8 cellular contexts compared by ENCODE assay signal in the genomic region with DNA sequence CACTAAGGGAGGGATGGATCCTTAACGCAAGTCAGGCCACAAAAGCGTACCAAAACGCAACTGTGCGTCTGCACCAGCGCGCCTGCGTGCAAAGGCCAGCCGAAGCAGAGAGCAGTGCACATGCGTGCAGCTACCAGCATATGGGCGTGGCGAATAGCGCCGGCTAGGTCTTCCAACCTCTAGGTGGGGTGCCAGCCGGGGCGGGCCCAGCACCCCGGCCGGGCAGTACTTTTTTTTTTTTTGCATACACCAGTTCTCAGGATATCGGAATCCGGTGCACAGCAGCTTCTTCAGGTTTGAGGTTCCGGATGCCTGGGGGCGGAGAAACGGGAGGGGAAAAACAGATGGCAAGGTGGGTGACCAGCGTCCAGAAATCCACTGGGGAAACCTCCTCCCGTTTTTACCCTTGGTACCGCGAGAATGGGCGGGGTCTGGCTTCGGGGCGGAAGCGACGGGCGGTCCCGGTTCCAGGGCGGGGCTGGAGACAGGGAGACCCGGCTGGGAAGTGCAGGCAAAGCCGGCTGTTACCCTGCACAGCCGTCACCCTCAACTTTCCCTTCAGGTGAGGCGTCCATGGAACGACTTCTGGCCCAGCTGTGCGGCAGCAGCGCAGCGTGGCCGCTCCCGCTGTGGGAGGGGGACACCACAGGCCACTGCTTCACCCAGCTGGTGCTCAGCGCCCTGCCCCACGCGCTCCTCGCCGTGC. TPM values are rescaled to one million over a fixed set of nuclear protein-coding genes. Genes with fewer than 3 reads are reported as not detected.
A peak's percentile ranks its signal among the peaks of the same experiment; 100 is the strongest.
DNase-seq lines count a peak whose midpoint lies in the region; ATAC-seq and TF ChIP-seq lines count a peak whose summit lies in the region.

ABCC10 (plus strand) TSS at position 136 of the 706 bp plus-strand sequence; CDS start at position 574, 438 bp downstream.

- peak within 1 kb of the TSS; percentile 88 to 99 (median 98) for H3K27ac Mint-ChIP-seq in CD4-positive, alpha-beta memory T cell
- H3K27ac Mint-ChIP-seq in activated CD4-positive, alpha-beta memory T cell treated with anti-CD3 and anti-CD28 coated beads for 36 hours, result peak within 1 kb of the TSS; percentile 96

- intact Hi-C loops in CD4-positive, alpha-beta memory T cell (cut with micrococcal nuclease), result loop anchor here (1.0 to 2.0 kb wide), 7 partner anchors 28 to 499 kb away; partner anchors contain the start of genes CNPY3, DLK2, GTPBP2 and TJAP1
- intact Hi-C loops in activated CD4-positive, alpha-beta memory T cell treated with anti-CD3 and anti-CD28 coated beads for 36 hours (cut with micrococcal nuclease), result loop anchor here (1.0 to 5.0 kb wide), 4 partner anchors 27 to 415 kb away; partner anchors contain the start of genes DLK2, KLHDC3 and MEA1
- intact Hi-C loops in right lobe of liver (cut with DNase I), result no loop called here

- CTCF ChIA-PET in CD4-positive, alpha-beta memory T cell (lab: Charles Lee; ENCODE audit: partially characterized antibody), result interaction anchor here (0.6 to 1.6 kb wide), 11 partner anchors 9 to 1640 kb away, joined by 3 to 7 read pairs (median 3); partner anchors contain the start of gene TOMM6
- CTCF ChIA-PET in activated CD4-positive, alpha-beta memory T cell treated with anti-CD3 and anti-CD28 coated beads for 36 hours (lab: Charles Lee), result interaction anchor here (0.5 to 1.7 kb wide), 13 partner anchors 9 to 198 kb away, joined by 3 to 8 read pairs (median 3); partner anchors contain the start of genes DNPH1, POLR1C and ZNF318

- H3K4me1 ChIP-seq in CD4-positive, alpha-beta memory T cell (ENCODE audit: insufficient read depth, low read length), result peaks cover 30% of the 10 kb centered on the region
- peaks cover 11 to 20% of the 10 kb centered on the region in 2 donors for H3K4me1 ChIP-seq in duodenal mucosa (ENCODE audit: control insufficient read depth in 1 of 2, insufficient read depth in 2 of 2, low read length in 2 of 2)
- H3K4me1 ChIP-seq in right lobe of liver, result peaks cover 0 to 18% (median 5%) of the 10 kb centered on the region in 4 donors

- H3K27me3 ChIP-seq in CD4-positive, alpha-beta memory T cell (ENCODE audit: insufficient read depth, low read length), result no peaks in the 10 kb centered on the region
- H3K27me3 ChIP-seq in duodenal mucosa (ENCODE audit: control insufficient read depth in 1 of 2, insufficient read depth in 2 of 2, low read length in 2 of 2) (no peaks in the 10 kb centered on the region), right lobe of liver (no peaks in the 10 kb centered on the region)

- ATAC-seq in GM19438 (IDR thresholded peaks at IDR 0.05; ENCODE audit: low read depth, unreplicated experiment), result peak; percentile 94
- peak; percentile 71 for ATAC-seq in HG03575 (IDR thresholded peaks at IDR 0.05; ENCODE audit: extremely low read depth, insufficient number of reproducible peaks, low FRiP score, unreplicated experiment)
- peak; percentile 96 to 99 (median 98) for ATAC-seq in right lobe of liver

- peaks cover 6% of the 10 kb centered on the region for H3K36me3 ChIP-seq in CD4-positive, alpha-beta memory T cell (ENCODE audit: insufficient read depth, low read length)
- H3K36me3 ChIP-seq in duodenal mucosa (ENCODE audit: control insufficient read depth in 1 of 2, insufficient read depth in 2 of 2, low read length in 2 of 2) (peaks cover 9% of the 10 kb centered on the region in 2 donors), right lobe of liver (no peaks in the 10 kb centered on the region)

- peak; percentile 32 to 47 (median 44) for TF ChIP-seq CTCF in right lobe of liver (IDR thresholded peaks at IDR 0.05)

- H3K9me3 Mint-ChIP-seq in CD4-positive, alpha-beta memory T cell, result no peaks in the 10 kb centered on the region
- no peaks in the 10 kb centered on the region for H3K9me3 Mint-ChIP-seq in activated CD4-positive, alpha-beta memory T cell treated with anti-CD3 and anti-CD28 coated beads for 36 hours

- H3K9me3 ChIP-seq in CD4-positive, alpha-beta memory T cell (ENCODE audit: control insufficient read depth in 1 of 2, low read length in 2 of 2), result no peaks in the 10 kb centered on the region
- H3K9me3 ChIP-seq in duodenal mucosa (ENCODE audit: control insufficient read depth in 1 of 2, low read length in 2 of 2) (no peaks in the 10 kb centered on the region), right lobe of liver (no peaks in the 10 kb centered on the region)

- H3K4me3 ChIP-seq in CD4-positive, alpha-beta memory T cell (ENCODE audit: low read length in 2 of 2), result peak within 1 kb of the TSS; percentile 70 to 95
- peak within 1 kb of the TSS; percentile 90 to 93 for H3K4me3 ChIP-seq in duodenal mucosa (ENCODE audit: low read depth in 1 of 2, low read length in 2 of 2)
- peak within 1 kb of the TSS; percentile 81 to 97 (median 90) for H3K4me3 ChIP-seq in right lobe of liver

- H3K4me1 Mint-ChIP-seq in CD4-positive, alpha-beta memory T cell, result peaks cover 20 to 28% (median 24%) of the 10 kb centered on the region in 4 donors
- peaks cover 17% of the 10 kb centered on the region for H3K4me1 Mint-ChIP-seq in activated CD4-positive, alpha-beta memory T cell treated with anti-CD3 and anti-CD28 coated beads for 36 hours (ENCODE audit: low read depth)

- H3K4me3 Mint-ChIP-seq in CD4-positive, alpha-beta memory T cell, result peak within 1 kb of the TSS; percentile 92 to 98 (median 96)
- peak within 1 kb of the TSS; percentile 95 for H3K4me3 Mint-ChIP-seq in activated CD4-positive, alpha-beta memory T cell treated with anti-CD3 and anti-CD28 coated beads for 36 hours

- H3K9ac ChIP-seq in duodenal mucosa (ENCODE audit: low read depth in 1 of 2, low read length in 2 of 2), result peak within 1 kb of the TSS; percentile 91 to 99

- DNase-seq in CD4-positive, alpha-beta memory T cell, result peak; percentile 93 to 97 (median 95)
- DNase-seq in NCI-H82 treated with DMSO at 0.1 percent for 48 hours (lab: John Stamatoyannopoulos, UW; ENCODE audit: unreplicated experiment) (peak; percentile 92), right lobe of liver (peak; percentile 95 to 96 (median 96))
- peak; percentile 97 for DNase-seq in activated CD4-positive, alpha-beta memory T cell treated with anti-CD3 and anti-CD28 coated beads for 36 hours
- DNase-seq in stimulated activated CD4-positive, alpha-beta T cell treated with anti-CD3 and anti-CD28 coated beads, Interleukin-4, amount 100 ng/mL, for 4 hours, result peak; percentile 89 to 93

- TF ChIP-seq POLR2A in right lobe of liver (IDR thresholded peaks at IDR 0.05), result peak; percentile 72

- no peaks in the 10 kb centered on the region for H3K27me3 Mint-ChIP-seq in CD4-positive, alpha-beta memory T cell
- H3K27me3 Mint-ChIP-seq in activated CD4-positive, alpha-beta memory T cell treated with anti-CD3 and anti-CD28 coated beads for 36 hours, result no peaks in the 10 kb centered on the region

- POLR2A ChIA-PET in CD4-positive, alpha-beta memory T cell (lab: Charles Lee; ENCODE audit: partially characterized antibody), result interaction anchor here (0.6 to 3.0 kb wide), 27 partner anchors 9 to 645 kb away, joined by 3 to 32 read pairs (median 6); partner anchors contain the start of genes CNPY3, CRIP3, CUL7 and DLK2
- POLR2A ChIA-PET in activated CD4-positive, alpha-beta memory T cell treated with anti-CD3 and anti-CD28 coated beads for 36 hours (lab: Charles Lee), result interaction anchor here (0.6 to 1.3 kb wide), 6 partner anchors 9 to 449 kb away, joined by 3 to 8 read pairs (median 4); partner anchors contain the start of genes PEX6 and ZNF318

- H3K27ac ChIP-seq in CD4-positive, alpha-beta memory T cell (ENCODE audit: low read depth, low read length), result peak within 1 kb of the TSS; percentile 79
- H3K27ac ChIP-seq in duodenal mucosa (ENCODE audit: low read depth, low read length) (peak within 1 kb of the TSS; percentile 91), right lobe of liver (peak within 1 kb of the TSS; percentile 38 to 82 (median 71))

- 0% methylated on average over 7 of the region's 49 CpGs for WGBS in right lobe of liver (ENCODE audit: insufficient coverage, low coverage, low lambda C conversion rate, missing lambda C conversion rate)

- peaks cover 0 to 14% of the 10 kb centered on the region in 2 donors for H3K36me3 Mint-ChIP-seq in CD4-positive, alpha-beta memory T cell
- peaks cover 3% of the 10 kb centered on the region for H3K36me3 Mint-ChIP-seq in activated CD4-positive, alpha-beta memory T cell treated with anti-CD3 and anti-CD28 coated beads for 36 hours

RNA-seq across cellular contexts. Expression of gene ABCC10, which starts in this region (rescaled TPM):
- 10 to 100 TPM; 69.9 to 80.0 TPM for total RNA-seq in CD4-positive, alpha-beta memory T cell
- 10 to 100 TPM; 11.4 to 25.0 TPM for polyA plus RNA-seq in CD4-positive, alpha-beta memory T cell
- 10 to 100 TPM; 27.2 to 31.9 TPM for total RNA-seq in activated CD4-positive, alpha-beta memory T cell treated with anti-CD3 and anti-CD28 coated beads for 36 hours
- total RNA-seq in right lobe of liver, result 10 to 100 TPM in 1 of 6 experiments, 1 to 10 TPM in 5; 5.8 to 10.7 (median 7.5) TPM

Comparison
In these comparisons a context has a peak if more than half of its experiments do, and no peak if none do; other contexts are left out.
1. Peak in every context shown above with its lines: DNase-seq, ATAC-seq, H3K4me3 ChIP-seq and H3K27ac ChIP-seq.
2. intact Hi-C loops: an anchor here in CD4-positive, alpha-beta memory T cell (1.0 to 2.0 kb wide) and activated CD4-positive, alpha-beta memory T cell treated with anti-CD3 and anti-CD28 coated beads for 36 hours (1.0 to 5.0 kb wide); none called in right lobe of liver.